In the genomic region with DNA sequence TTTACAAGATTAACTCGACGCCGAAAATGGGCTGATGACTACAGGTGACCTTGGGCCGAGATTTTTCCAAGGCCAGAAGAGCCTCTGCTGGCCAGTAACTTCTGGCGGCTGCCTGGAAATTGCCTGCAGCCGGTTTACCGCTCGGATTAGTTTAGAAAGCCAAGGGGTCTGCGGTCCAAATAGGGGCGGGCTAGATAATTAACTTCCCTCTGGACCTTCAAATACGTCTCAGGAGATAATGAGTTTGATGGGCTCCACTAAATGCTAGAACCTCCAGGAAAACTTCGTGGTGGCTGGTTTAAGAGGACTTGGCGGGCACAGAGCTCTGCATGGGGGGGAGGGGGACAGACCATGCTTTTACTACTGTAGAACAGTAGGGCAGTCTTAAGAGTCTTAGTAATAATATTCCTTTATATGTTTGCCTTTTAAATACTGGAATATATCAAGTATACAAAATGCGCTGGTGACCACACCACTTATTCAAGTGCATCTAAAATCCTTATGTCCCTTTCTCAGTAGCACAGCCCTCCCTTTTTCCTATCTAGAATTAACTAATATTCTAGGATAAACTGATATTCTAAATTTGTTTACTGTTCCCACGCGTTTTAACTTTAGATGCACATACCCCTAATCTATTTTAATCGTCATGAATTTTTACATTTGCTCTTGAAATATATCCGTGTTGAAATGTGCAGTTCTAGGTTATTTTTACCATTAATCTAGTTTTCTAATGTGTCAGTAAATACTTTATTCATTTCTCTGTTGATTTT, we compare ENCODE assay signal across 8 cellular contexts.
DNase-seq lines count a peak whose midpoint lies in the region; ATAC-seq, FAIRE-seq and TF ChIP-seq lines count a peak whose summit lies in the region.

No MANE protein-coding gene starts in this region.

- TF ChIP-seq CTCF in kidney (IDR thresholded peaks at IDR 0.05; ENCODE audit: borderline replicate concordance, extremely low read depth, insufficient read depth), result no peak

- ATAC-seq in GM21528 (IDR thresholded peaks at IDR 0.05; ENCODE audit: low FRiP score, unreplicated experiment), result peak; percentile 10

- H3K9ac ChIP-seq in kidney (ENCODE audit: low read length in 2 of 2), result no peak overlapping the region

- 4% methylated on average over 18 of the region's 18 CpGs for WGBS in thymus

- no peaks in the 10 kb centered on the region for H3K27me3 ChIP-seq in MG63
- H3K27me3 ChIP-seq in thymus (ENCODE audit: control insufficient read depth, insufficient read depth), result no peaks in the 10 kb centered on the region

- no peaks in the 10 kb centered on the region for H3K36me3 ChIP-seq in MG63
- no peaks in the 10 kb centered on the region for H3K36me3 ChIP-seq in kidney (ENCODE audit: control insufficient read depth in 1 of 2, insufficient read depth in 2 of 2, low read length in 2 of 2)
- no peaks in the 10 kb centered on the region for H3K36me3 ChIP-seq in thymus (ENCODE audit: control insufficient read depth, insufficient read depth)

- H3K4me3 ChIP-seq in MG63 (peak overlapping the region; percentile 65), kidney (ENCODE audit: low read length in 2 of 2) (peak overlapping the region; percentile 21 to 66), thymus (ENCODE audit: low read length) (peak overlapping the region; percentile 43)

- H3K9me3 ChIP-seq in MG63 (no peaks in the 10 kb centered on the region), kidney (ENCODE audit: control insufficient read depth in 1 of 2, low read length in 2 of 2) (no peaks in the 10 kb centered on the region), thymus (ENCODE audit: control insufficient read depth) (no peaks in the 10 kb centered on the region)

- intact Hi-C loops in kidney (cut with DNase I), result no loop called here

- H3K4me1 ChIP-seq in kidney (ENCODE audit: control insufficient read depth in 1 of 2, insufficient read depth in 1 of 2, low read depth in 1 of 2, low read length in 2 of 2) (no peaks in the 10 kb centered on the region), thymus (ENCODE audit: control insufficient read depth, insufficient read depth, low read length) (peaks cover 16% of the 10 kb centered on the region)

- DNase-seq in ELF-1 (ENCODE audit: low read depth, low spot score) (peak; percentile 80), MG63 (peak; percentile 44), amniotic epithelial cell (ENCODE audit: low read depth) (peak; percentile 16), kidney (no peak), HT-29 (ENCODE audit: low spot score) (no peak), COLO829 (ENCODE audit: low spot score) (no peak)

- no peak for FAIRE-seq in kidney (lab: Jason Lieb, UNC)

- H3K27ac ChIP-seq in kidney (ENCODE audit: low read depth in 2 of 2, low read length in 2 of 2), result no peak overlapping the region
- H3K27ac ChIP-seq in thymus (ENCODE audit: low read depth), result peak overlapping the region; percentile 67

Comparison
In these comparisons a context has a peak if more than half of its experiments do, and no peak if none do; other contexts are left out.
1. DNase-seq: peak in ELF-1 (single experiment), MG63 (single experiment) and amniotic epithelial cell (single experiment); none in kidney (single experiment), HT-29 (single experiment) and COLO829 (single experiment).
2. Peak in every context shown above with its lines, with median percentiles within 50 percentile points of each other: H3K4me3 ChIP-seq.